8 cellular contexts compared by ENCODE assay signal in genomic region chrX:121308276-121308805, GRCh38.
DNase-seq lines count a peak whose midpoint lies in the region; ATAC-seq and TF ChIP-seq lines count a peak whose summit lies in the region.

No MANE protein-coding gene starts in this region.

- peaks cover 29% of the 10 kb centered on the region for H3K4me1 Mint-ChIP-seq in activated T-helper 2 cell treated with anti-CD3 and anti-CD28 coated beads, Interferon-gamma antibody, Interleukin-2, Interleukin-4, amounts not matched to agents 10 μg/mL and 5 μg/mL and 100 μg/mL, durations not matched to agents 14 hours and 24 hours and 36 hours (ENCODE audit: low read depth)

- intact Hi-C loops in activated T-helper 2 cell treated with anti-CD3 and anti-CD28 coated beads, Interferon-gamma antibody, Interleukin-2, Interleukin-4, amounts not matched to agents 10 μg/mL and 5 μg/mL and 100 μg/mL, durations not matched to agents 14 hours and 24 hours and 36 hours (cut with micrococcal nuclease) = loop anchor here (1.0 to 10.0 kb wide), 13 partner anchors 52 to 1001 kb away; partner anchors contain the start of gene GLUD2

- H3K27me3 Mint-ChIP-seq in activated T-helper 2 cell treated with anti-CD3 and anti-CD28 coated beads, Interferon-gamma antibody, Interleukin-2, Interleukin-4, amounts not matched to agents 10 μg/mL and 5 μg/mL and 100 μg/mL, durations not matched to agents 14 hours and 24 hours and 36 hours (ENCODE audit: low read depth) = no peaks in the 10 kb centered on the region

- peak overlapping the region; percentile 49 for H3K4me3 Mint-ChIP-seq in activated T-helper 2 cell treated with anti-CD3 and anti-CD28 coated beads, Interferon-gamma antibody, Interleukin-2, Interleukin-4, amounts not matched to agents 10 μg/mL and 5 μg/mL and 100 μg/mL, durations not matched to agents 14 hours and 24 hours and 36 hours (ENCODE audit: low read depth)

- peak; percentile 54 for TF ChIP-seq CTCF in AG09319 (IDR thresholded peaks at IDR 0.05; ENCODE audit: low read depth, low read length)

- ATAC-seq in GM18517 (IDR thresholded peaks at IDR 0.05; ENCODE audit: unreplicated experiment) = peak; percentile 73
- ATAC-seq in HG02938 (IDR thresholded peaks at IDR 0.05; ENCODE audit: unreplicated experiment) = peak; percentile 74

- peaks cover 5% of the 10 kb centered on the region for H3K9me3 Mint-ChIP-seq in activated T-helper 2 cell treated with anti-CD3 and anti-CD28 coated beads, Interferon-gamma antibody, Interleukin-2, Interleukin-4, amounts not matched to agents 10 μg/mL and 5 μg/mL and 100 μg/mL, durations not matched to agents 14 hours and 24 hours and 36 hours

- DNase-seq in AG09319 (ENCODE audit: extremely low read depth, low read depth) (peak; percentile 23), NCI-H226 (peak; percentile 1), iPS-NIHi7 (ENCODE audit: extremely low spot score) (peak; percentile 58), cortex of kidney (lab: John Stamatoyannopoulos, UW) (no peak)
- DNase-seq in activated T-helper 2 cell treated with anti-CD3 and anti-CD28 coated beads, Interferon-gamma antibody, Interleukin-2, Interleukin-4, amounts not matched to agents 10 μg/mL and 5 μg/mL and 100 μg/mL, durations not matched to agents 14 hours and 24 hours and 36 hours (ENCODE audit: low spot score) = peak; percentile 54
- DNase-seq in stimulated activated CD8-positive, alpha-beta memory T cell treated with anti-CD3 and anti-CD28 coated beads, Interleukin-12 subunit alpha, Interleukin-12 subunit beta, amount 100 ng/mL, for 24 hours (ENCODE audit: extremely low read depth) = peak; percentile 22

- peak overlapping the region; percentile 96 for H3K27ac Mint-ChIP-seq in activated T-helper 2 cell treated with anti-CD3 and anti-CD28 coated beads, Interferon-gamma antibody, Interleukin-2, Interleukin-4, amounts not matched to agents 10 μg/mL and 5 μg/mL and 100 μg/mL, durations not matched to agents 14 hours and 24 hours and 36 hours

- H3K36me3 Mint-ChIP-seq in activated T-helper 2 cell treated with anti-CD3 and anti-CD28 coated beads, Interferon-gamma antibody, Interleukin-2, Interleukin-4, amounts not matched to agents 10 μg/mL and 5 μg/mL and 100 μg/mL, durations not matched to agents 14 hours and 24 hours and 36 hours (ENCODE audit: low read depth) = no peaks in the 10 kb centered on the region
